Comparison of ENCODE assay signal across 11 cellular contexts in the genomic region with DNA sequence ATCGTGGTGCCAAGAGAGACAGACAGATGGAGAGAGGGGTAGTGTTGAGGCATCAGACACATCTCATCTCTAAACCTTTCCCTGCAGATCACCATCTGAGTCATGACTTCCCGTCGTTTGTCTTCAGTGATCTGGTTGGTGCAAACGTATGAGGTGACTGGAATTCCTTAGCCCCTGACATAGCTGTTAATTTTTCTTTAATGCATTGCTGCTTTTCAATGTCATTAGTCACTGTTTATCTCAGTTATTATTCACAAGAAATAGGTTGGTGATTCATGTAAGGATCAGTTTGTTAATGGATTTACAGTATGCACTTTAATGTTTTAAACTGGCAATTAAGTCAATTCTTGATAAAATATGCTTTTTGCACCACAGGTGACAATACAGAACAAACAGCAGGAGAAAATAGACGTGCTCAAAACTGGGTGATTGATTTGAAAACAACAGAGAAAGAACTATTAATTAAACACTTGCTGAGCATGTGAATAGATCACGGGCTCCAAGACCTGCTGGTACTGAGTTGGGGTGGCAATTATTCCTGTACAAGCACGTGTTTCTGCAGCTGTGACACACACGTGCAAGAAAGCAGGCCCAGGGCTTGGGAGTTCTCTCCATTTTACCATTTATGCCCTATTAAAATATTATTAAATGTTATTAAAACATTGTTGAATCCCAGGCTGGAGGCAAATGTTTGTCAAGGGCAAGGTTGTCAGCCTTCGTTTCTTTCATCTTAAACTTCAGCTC. TPM values are rescaled to one million over a fixed set of nuclear protein-coding genes. Genes with fewer than 3 reads are reported as not detected.
DNase-seq lines count a peak whose midpoint lies in the region; ATAC-seq and TF ChIP-seq lines count a peak whose summit lies in the region.
"Had no signal": no experiment of that assay in that cellular context is flagged by ENCODE, and none has a peak within 500 bp of the region (broad histone marks: within the 10 kb centered on the region; RNA-seq: fewer than 3 reads in every experiment).

No MANE protein-coding gene starts in this region.

- no peak overlapping the region for H3K27ac ChIP-seq in CD4-positive, alpha-beta memory T cell (ENCODE audit: low read depth, low read length)
- H3K27ac ChIP-seq in SU-DHL-6 (ENCODE audit: low read depth, low read length) (no peak overlapping the region), foreskin keratinocyte (peak overlapping the region; percentile 100), SJCRH30 (no peak overlapping the region), uterus (no peak overlapping the region)

- no peaks in the 10 kb centered on the region for H3K9me3 Mint-ChIP-seq in CD4-positive, alpha-beta memory T cell
- H3K9me3 Mint-ChIP-seq in HFFc6: no peaks in the 10 kb centered on the region

- peak overlapping the region in 6 of 7 donors; percentile 81 to 98 (median 90) for H3K27ac Mint-ChIP-seq in CD4-positive, alpha-beta memory T cell
- peak overlapping the region; percentile 22; the same call in 1 of the 2 replicates for H3K27ac Mint-ChIP-seq in HFFc6

- POLR2A ChIA-PET in CD4-positive, alpha-beta memory T cell (lab: Charles Lee; ENCODE audit: partially characterized antibody): interaction anchor here (1.6 to 4.3 kb wide), 3 partner anchors 15 to 145 kb away, joined by 4 to 36 read pairs (median 5); a partner anchor contains a TSS

- ATAC-seq in foreskin keratinocyte: peak; percentile 85
- no peak for ATAC-seq in HG02678 (IDR thresholded peaks at IDR 0.05; ENCODE audit: unreplicated experiment)

- DNase-seq in CD4-positive, alpha-beta memory T cell: no peak
- DNase-seq in HFFc6: peak; percentile 70
- DNase-seq in foreskin keratinocyte: peak; percentile 98 to 99
- DNase-seq in SJCRH30: no peak
- no peak for DNase-seq in H4 (ENCODE audit: low spot score)
- DNase-seq in uterus: no peak
- DNase-seq: activated effector memory CD4-positive, alpha-beta T cell treated with Interleukin-2 at 50 U/mL for 16 hours; NCI-H1105 had no signal

- H3K9me2 ChIP-seq in SU-DHL-6 (replicated peaks; ENCODE audit: insufficient read depth, low read length): no peaks in the 10 kb centered on the region

- intact Hi-C loops in CD4-positive, alpha-beta memory T cell (cut with micrococcal nuclease): no loop called here
- intact Hi-C loops in uterus (cut with DNase I; ENCODE audit: low total_unique reads): no loop called here

- peak overlapping the region; percentile 93 for H3K4me2 ChIP-seq in SU-DHL-6 (ENCODE audit: low read depth, low read length, poor library complexity, severe bottlenecking)

- peak overlapping the region in 6 of 8 donors; percentile 61 to 71 (median 66) for H3K4me3 Mint-ChIP-seq in CD4-positive, alpha-beta memory T cell
- peak overlapping the region; percentile 36 for H3K4me3 Mint-ChIP-seq in HFFc6

- H3K4me1 ChIP-seq in CD4-positive, alpha-beta memory T cell (ENCODE audit: insufficient read depth, low read length): peaks cover 42% of the 10 kb centered on the region
- H3K4me1 ChIP-seq in foreskin keratinocyte (peaks cover 36% of the 10 kb centered on the region), SJCRH30 (no peaks in the 10 kb centered on the region), uterus (no peaks in the 10 kb centered on the region)

- no peaks in the 10 kb centered on the region for H3K27me3 ChIP-seq in CD4-positive, alpha-beta memory T cell (ENCODE audit: insufficient read depth, low read length)
- H3K27me3 ChIP-seq in SU-DHL-6 (ENCODE audit: low read length) (no peaks in the 10 kb centered on the region), foreskin keratinocyte (no peaks in the 10 kb centered on the region), SJCRH30 (no peaks in the 10 kb centered on the region), uterus (no peaks in the 10 kb centered on the region)

- peaks cover 3 to 7% of the 10 kb centered on the region in 2 donors for H3K36me3 Mint-ChIP-seq in CD4-positive, alpha-beta memory T cell
- no peaks in the 10 kb centered on the region for H3K36me3 Mint-ChIP-seq in HFFc6 (ENCODE audit: low read depth)

- peaks cover 30% of the 10 kb centered on the region for H3K79me2 ChIP-seq in SU-DHL-6 (ENCODE audit: insufficient read depth, low read length)

- no peaks in the 10 kb centered on the region for H3K9me3 ChIP-seq in CD4-positive, alpha-beta memory T cell (ENCODE audit: control insufficient read depth in 1 of 2, low read length in 2 of 2)
- H3K9me3 ChIP-seq in SU-DHL-6 (ENCODE audit: insufficient read depth, low read length) (no peaks in the 10 kb centered on the region), SJCRH30 (replicated peaks) (no peaks in the 10 kb centered on the region), uterus (no peaks in the 10 kb centered on the region)

- H2AFZ ChIP-seq in SU-DHL-6 (ENCODE audit: low read depth, low read length, severe bottlenecking): no peak overlapping the region

- no peak for TF ChIP-seq POLR2A in uterus (IDR thresholded peaks at IDR 0.05)

- no peaks in the 10 kb centered on the region for H4K20me1 ChIP-seq in SU-DHL-6 (ENCODE audit: low read depth, low read length)

- H3K9ac ChIP-seq in SU-DHL-6 (ENCODE audit: low read length): no peak overlapping the region

- peaks cover 30 to 51% (median 41%) of the 10 kb centered on the region in 4 donors for H3K4me1 Mint-ChIP-seq in CD4-positive, alpha-beta memory T cell
- peaks cover 46% of the 10 kb centered on the region for H3K4me1 Mint-ChIP-seq in HFFc6 (ENCODE audit: low read depth)

- no peaks in the 10 kb centered on the region for H3K27me3 Mint-ChIP-seq in CD4-positive, alpha-beta memory T cell
- H3K27me3 Mint-ChIP-seq in HFFc6 (ENCODE audit: insufficient read depth): peaks cover 9% of the 10 kb centered on the region

- H3K36me3 ChIP-seq in CD4-positive, alpha-beta memory T cell (ENCODE audit: insufficient read depth, low read length): no peaks in the 10 kb centered on the region
- no peaks in the 10 kb centered on the region for H3K36me3 ChIP-seq in SU-DHL-6 (ENCODE audit: low read length)
- no peaks in the 10 kb centered on the region for H3K36me3 ChIP-seq in SJCRH30
- no peaks in the 10 kb centered on the region for H3K36me3 ChIP-seq in uterus

- CTCF ChIA-PET in CD4-positive, alpha-beta memory T cell (lab: Charles Lee; ENCODE audit: partially characterized antibody): no interaction called here

- peaks cover 32% of the 10 kb centered on the region for H3F3A ChIP-seq in SU-DHL-6 (ENCODE audit: insufficient read depth)

- no peak overlapping the region for H3K4me3 ChIP-seq in CD4-positive, alpha-beta memory T cell (ENCODE audit: low read length in 2 of 2)
- H3K4me3 ChIP-seq in SU-DHL-6 (ENCODE audit: insufficient read depth, low read length, poor library complexity, severe bottlenecking) (no peak overlapping the region), SJCRH30 (no peak overlapping the region), uterus (no peak overlapping the region)
- H3K4me3 ChIP-seq: lung had no signal

- TF ChIP-seq CTCF in HFFc6 (IDR thresholded peaks at IDR 0.05) (no peak), SU-DHL-6 (IDR thresholded peaks at IDR 0.05; ENCODE audit: insufficient read depth, low read length, poor library complexity, severe bottlenecking) (no peak), foreskin keratinocyte (conservative IDR thresholded peaks at IDR 0.05) (no peak), uterus (IDR thresholded peaks at IDR 0.05) (no peak)

RNA-seq across cellular contexts. Expression of a gene that starts 1.4 kb away (rescaled TPM):
- 10 to 100 TPM; 35.2 to 38.6 TPM for total RNA-seq in CD4-positive, alpha-beta memory T cell
- 10 to 100 TPM; 41.9 to 46.7 TPM for polyA plus RNA-seq in CD4-positive, alpha-beta memory T cell
- total RNA-seq in HFFc6 (2021; fragmentation: NEBNext Ultra II Directional; extraction: Animal tissue kit (Norgen Biotek cat#: 25700)): 1 to 10 TPM in 3 of 6 experiments, under 1 TPM in 3; 0.23 to 4.0 (median 0.95) TPM
- 102 and 118 TPM in 2 replicates for total RNA-seq in foreskin keratinocyte
- polyA plus RNA-seq in foreskin keratinocyte: 12.8 and 13.3 TPM in 2 replicates
- total RNA-seq in SJCRH30 (2014; rRNA removed; shearing (Covaris generic)): 0.08 and 0.33 TPM in 2 replicates
- total RNA-seq in H4 (2014; rRNA removed; shearing (Covaris generic)): 0.99 and 1.3 TPM in 2 replicates
- total RNA-seq in uterus: 1 to 10 TPM; 1.3 to 4.5 (median 2.9) TPM

Comparison
In these comparisons a context has a peak if more than half of its experiments do, and no peak if none do; other contexts are left out.
1. DNase-seq: peak in HFFc6 (single experiment) and foreskin keratinocyte (2 of 2); none in CD4-positive, alpha-beta memory T cell (0 of 5), SJCRH30 (0 of 2), H4 (single experiment) and uterus (0 of 2).
2. RNA of a gene that starts 1.4 kb away (total RNA-seq): 102 to 118 TPM in foreskin keratinocyte and 35.2 to 38.6 TPM in CD4-positive, alpha-beta memory T cell; 1.3 to 4.5 TPM in uterus, 0.99 to 1.3 TPM in H4, 0.23 to 4.0 TPM in HFFc6 and 0.08 to 0.33 TPM in SJCRH30; every median in the first group is over 4 times any median in the second.